Comparison of ENCODE assay signal across 8 cellular contexts in genomic region chr2:47069628-47070154, GRCh38.
DNase-seq lines count a peak whose midpoint lies in the region; ATAC-seq and TF ChIP-seq lines count a peak whose summit lies in the region.
"Had no signal": no experiment of that assay in that cellular context is flagged by ENCODE, and none has a peak within 500 bp of the region (broad histone marks: within the 10 kb centered on the region; RNA-seq: fewer than 3 reads in every experiment).

No MANE protein-coding gene starts in this region.

- peak overlapping the region; percentile 99 for H4K91ac ChIP-seq in IMR-90 (ENCODE audit: insufficient read depth, low read depth, low read length)

- peak overlapping the region; percentile 100; the same call in 2 of the 3 replicates for H2BK15ac ChIP-seq in IMR-90 (ENCODE audit: low read depth, low read length)

- POLR2A ChIA-PET in IMR-90 (lab: Charles Lee; ENCODE audit: unreplicated experiment) = interaction anchor here (0.6 to 1.0 kb wide), 2 partner anchors 27 to 28 kb away, joined by 5 to 8 read pairs; no protein-coding TSS in a partner anchor
- POLR2A ChIA-PET in CD8-positive, alpha-beta memory T cell (lab: Charles Lee) = no interaction called here

- no peaks in the 10 kb centered on the region for H4K20me1 ChIP-seq in IMR-90 (ENCODE audit: insufficient read depth, low read length)

- H4K8ac ChIP-seq in IMR-90 (ENCODE audit: low read depth in 2 of 2, low read length in 2 of 2) = peak overlapping the region; percentile 75 to 96

- no peaks in the 10 kb centered on the region for H3K9me3 ChIP-seq in IMR-90 (ENCODE audit: control insufficient read depth, insufficient read depth, low read length)
- no peaks in the 10 kb centered on the region for H3K9me3 ChIP-seq in right lobe of liver
- H3K9me3 ChIP-seq in CD8-positive, alpha-beta memory T cell (ENCODE audit: low read length) = no peaks in the 10 kb centered on the region

- peaks cover 61% of the 10 kb centered on the region for H3K9me1 ChIP-seq in IMR-90 (ENCODE audit: insufficient read depth, low read length)

- peak overlapping the region; percentile 69 for H3K56ac ChIP-seq in IMR-90 (ENCODE audit: extremely low read depth, insufficient read depth, low read length)

- no peak for TF ChIP-seq POLR2A in IMR-90 (IDR thresholded peaks at IDR 0.05; ENCODE audit: low read depth, low read length)
- no peak for TF ChIP-seq POLR2A in right lobe of liver (IDR thresholded peaks at IDR 0.05)

- no peak for TF ChIP-seq RAD21 in IMR-90 (IDR thresholded peaks at IDR 0.05; ENCODE audit: low read length)

- peak overlapping the region; percentile 99 for H2BK5ac ChIP-seq in IMR-90 (ENCODE audit: low read depth, low read length, poor library complexity, severe bottlenecking)

- H3K9ac ChIP-seq in IMR-90 (ENCODE audit: low read depth, low read length) = peak overlapping the region; percentile 58

- H3K27ac ChIP-seq in IMR-90 (ENCODE audit: insufficient read depth, low read length) (peak overlapping the region; percentile 91), coronary artery (peak overlapping the region; percentile 97), right lobe of liver (peak overlapping the region; percentile 52 to 74 (median 63))
- H3K27ac ChIP-seq in CD8-positive, alpha-beta memory T cell (ENCODE audit: low read depth, low read length) = no peak overlapping the region

- no peak overlapping the region for H3K4me3 Mint-ChIP-seq in CD8-positive, alpha-beta memory T cell

- no peak overlapping the region for H3K27ac Mint-ChIP-seq in CD8-positive, alpha-beta memory T cell

- BruUV-seq in IMR-90 (replicated peaks; lab: Mats Ljungman, UMichigan) = no TSS peak

- H3K4me1 ChIP-seq in IMR-90 (ENCODE audit: control insufficient read depth, insufficient read depth, low read length) (peaks cover 46% of the 10 kb centered on the region), right lobe of liver (peaks cover 4 to 37% (median 9%) of the 10 kb centered on the region in 4 donors)
- peaks cover 34% of the 10 kb centered on the region for H3K4me1 ChIP-seq in CD8-positive, alpha-beta memory T cell (ENCODE audit: insufficient read depth, low read length)

- H2BK20ac ChIP-seq in IMR-90 (ENCODE audit: low read depth, low read length) = peak overlapping the region; percentile 98

- peak overlapping the region; percentile 21 for H3K4me2 ChIP-seq in IMR-90 (ENCODE audit: low read depth, low read length)

- H3K27me3 ChIP-seq in IMR-90 (ENCODE audit: control insufficient read depth, insufficient read depth, low read length) = no peaks in the 10 kb centered on the region
- no peaks in the 10 kb centered on the region for H3K27me3 ChIP-seq in right lobe of liver
- no peaks in the 10 kb centered on the region for H3K27me3 ChIP-seq in CD8-positive, alpha-beta memory T cell (ENCODE audit: insufficient read depth, low read length, poor library complexity, severe bottlenecking)

- CTCF ChIA-PET in IMR-90 (lab: Yijun Ruan, JAX) = interaction anchor here (1.0 kb wide), 1 partner anchor 253 kb away, joined by 3 read pairs; no protein-coding TSS in a partner anchor
- CTCF ChIA-PET in CD8-positive, alpha-beta memory T cell (lab: Charles Lee) = no interaction called here

- H2AFZ ChIP-seq in IMR-90 (replicated peaks; ENCODE audit: low read length, poor library complexity) = peak overlapping the region; percentile 68

- H3K4me3 ChIP-seq in IMR-90 (ENCODE audit: insufficient read depth, low read depth, low read length) (no peak overlapping the region), coronary artery (peak overlapping the region; percentile 0), right lobe of liver (no peak overlapping the region)
- H3K4me3 ChIP-seq in CD8-positive, alpha-beta memory T cell (ENCODE audit: low read length) = no peak overlapping the region

- in situ Hi-C loops in IMR-90 (cut with MboI; ENCODE audit: low sequenced_read_pairs) = no loop called here

- H3K14ac ChIP-seq in IMR-90 (replicated peaks; ENCODE audit: low read depth, low read length) = peak overlapping the region; percentile 97

- no peaks in the 10 kb centered on the region for H3K27me3 Mint-ChIP-seq in CD8-positive, alpha-beta memory T cell

- peak overlapping the region; percentile 100 for H3K4ac ChIP-seq in IMR-90 (ENCODE audit: low read depth, low read length)

- dilution Hi-C loops in IMR-90 (cut with HindIII; ENCODE audit: low sequenced_read_pairs, unreplicated experiment) = no loop called here

- peak overlapping the region; percentile 97 for H2AK9ac ChIP-seq in IMR-90 (replicated peaks; ENCODE audit: low read depth, low read length, poor library complexity)

- peaks cover 21 to 74% of the 10 kb centered on the region in 2 experiments for H3K79me1 ChIP-seq in IMR-90 (ENCODE audit: low read depth in 1 of 2, low read length in 2 of 2)

- DNase-seq in IMR-90 (peak; percentile 65), coronary artery (ENCODE audit: low spot score) (peak; percentile 93), right lobe of liver (peak in 1 of 3 donors; percentile 54), ureter (ENCODE audit: low spot score) (peak; percentile 80), NCI-H1417 treated with DMSO at 0.1 percent for 48 hours (lab: John Stamatoyannopoulos, UW) (no peak)
- DNase-seq in CD8-positive, alpha-beta memory T cell = no peak
- DNase-seq: central memory CD4-positive, alpha-beta T cell had no signal

- no peaks in the 10 kb centered on the region for H3K9me3 Mint-ChIP-seq in CD8-positive, alpha-beta memory T cell

- H3K18ac ChIP-seq in IMR-90 (ENCODE audit: low read depth, low read length) = peak overlapping the region; percentile 87

- WGBS in IMR-90 (ENCODE audit: extremely low coverage in 2 of 2, insufficient read length in 1 of 2), 2 experiments = 83% methylated on average over 1 of the region's 6 CpGs; no CpG with 5 or more reads in 1 of the 2 experiments
- WGBS in right lobe of liver (ENCODE audit: insufficient coverage, low coverage, low lambda C conversion rate, missing lambda C conversion rate) = no CpG with 5 or more reads among the region's 6 CpGs

- ATAC-seq in IMR-90 (ENCODE audit: low read depth) = peak; percentile 43
- peak in 1 of 4 donors; percentile 14 for ATAC-seq in right lobe of liver
- ATAC-seq in GM19452 (IDR thresholded peaks at IDR 0.05; ENCODE audit: unreplicated experiment) = no peak

- H4K5ac ChIP-seq in IMR-90 (ENCODE audit: low read depth, low read length) = peak overlapping the region; percentile 91

- peaks cover 29 to 58% (median 58%) of the 10 kb centered on the region in 3 donors for H3K4me1 Mint-ChIP-seq in CD8-positive, alpha-beta memory T cell

- peaks cover 0 to 59% (median 12%) of the 10 kb centered on the region in 3 donors for H3K36me3 Mint-ChIP-seq in CD8-positive, alpha-beta memory T cell

- intact Hi-C loops in IMR-90 (cut with micrococcal nuclease) = no loop called here
- intact Hi-C loops in right lobe of liver (cut with DNase I) = no loop called here

- H2BK120ac ChIP-seq in IMR-90 (ENCODE audit: low read depth, low read length) = peak overlapping the region; percentile 99

- TF ChIP-seq CTCF in IMR-90 (conservative IDR thresholded peaks at IDR 0.05; ENCODE audit: low read depth, low read length) (no peak), coronary artery (IDR thresholded peaks at IDR 0.05) (no peak), right lobe of liver (IDR thresholded peaks at IDR 0.05) (no peak)

- peak overlapping the region; percentile 100 for H2AK5ac ChIP-seq in IMR-90 (ENCODE audit: low read depth, low read length)

- H3K36me3 ChIP-seq in IMR-90 (ENCODE audit: control insufficient read depth, insufficient read depth, low read length) (peaks cover 9% of the 10 kb centered on the region; the same call in 1 of the 2 replicates), right lobe of liver (no peaks in the 10 kb centered on the region)
- H3K36me3 ChIP-seq in CD8-positive, alpha-beta memory T cell (ENCODE audit: insufficient read depth, low read length) = no peaks in the 10 kb centered on the region

- peak overlapping the region; percentile 94 for H3K23ac ChIP-seq in IMR-90 (ENCODE audit: low read depth, low read length)

TF ChIP-seq in IMR-90, 13 proteins besides CTCF, POLR2A, EP300 and RAD21:
- TF ChIP-seq BHLHE40 (IDR thresholded peaks at IDR 0.05; ENCODE audit: low read depth, low read length) (no peak), USF2 (IDR thresholded peaks at IDR 0.05; ENCODE audit: low read depth, low read length) (no peak), CHD1 (IDR thresholded peaks at IDR 0.05; ENCODE audit: low read depth, low read length) (no peak), RCOR1 (IDR thresholded peaks at IDR 0.05; ENCODE audit: insufficient replicate concordance, low read length) (no peak), RFX5 (IDR thresholded peaks at IDR 0.05; ENCODE audit: low read depth, low read length) (no peak), ELK1 (IDR thresholded peaks at IDR 0.05; ENCODE audit: borderline replicate concordance, low read depth, low read length) (no peak), MAFK (IDR thresholded peaks at IDR 0.05; ENCODE audit: low read depth, low read length) (no peak), MAZ (IDR thresholded peaks at IDR 0.05; ENCODE audit: borderline replicate concordance, low read depth, low read length) (no peak), SMC3 (IDR thresholded peaks at IDR 0.05; ENCODE audit: low read depth, low read length) (no peak), CEBPB (IDR thresholded peaks at IDR 0.05; ENCODE audit: low read depth, low read length) (no peak), MXI1 (IDR thresholded peaks at IDR 0.05; ENCODE audit: borderline replicate concordance, low read depth, low read length) (no peak), NFE2L2 (IDR thresholded peaks at IDR 0.05; ENCODE audit: low read depth, low read length) (no peak), FOS (IDR thresholded peaks at IDR 0.05; ENCODE audit: low read depth, low read length) (no peak)

Comparison
In these comparisons a context has a peak if more than half of its experiments do, and no peak if none do; other contexts are left out.
1. DNase-seq: peak in IMR-90 (single experiment), coronary artery (single experiment) and ureter (single experiment); none in CD8-positive, alpha-beta memory T cell (0 of 5) and NCI-H1417 treated with DMSO at 0.1 percent for 48 hours (single experiment).